Comparison of ENCODE assay signal across 23 cellular contexts in the genomic region with DNA sequence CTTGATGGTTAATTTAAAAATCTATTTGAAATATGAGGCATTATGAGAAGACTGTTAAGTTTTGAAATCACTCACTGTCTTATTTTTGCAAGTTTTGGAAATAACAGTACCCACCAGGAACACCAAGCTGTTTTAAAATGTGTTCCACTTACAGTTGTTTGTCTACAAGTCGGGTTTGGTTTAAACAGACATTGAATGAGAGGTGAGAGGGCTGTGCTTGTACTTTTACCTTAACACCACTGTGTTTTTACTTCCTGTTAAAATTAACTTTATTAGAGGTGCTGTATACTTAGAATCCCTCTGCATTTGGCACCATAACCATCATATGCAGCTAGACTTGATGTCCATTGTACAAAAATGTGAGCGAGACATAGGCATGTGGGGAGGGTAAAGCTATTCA. TPM values are rescaled to one million over a fixed set of nuclear protein-coding genes. Genes with fewer than 3 reads are reported as not detected.
DNase-seq lines count a peak whose midpoint lies in the region; ATAC-seq and TF ChIP-seq lines count a peak whose summit lies in the region.
"Had no signal": no experiment of that assay in that cellular context is flagged by ENCODE, and none has a peak within 500 bp of the region (broad histone marks: within the 10 kb centered on the region; RNA-seq: fewer than 3 reads in every experiment).

No MANE protein-coding gene starts in this region.

- H3K4me3 ChIP-seq in BLaER1 treated with 17β-estradiol and CSF1 and Interleukin-3, amounts not matched to agents 10 nM and 100 nM = no peak overlapping the region
- H3K4me3 ChIP-seq in BE2C (ENCODE audit: low read depth, low read length) = no peak overlapping the region
- H3K4me3 ChIP-seq: coronary artery, mucosa of descending colon, suprapubic skin, uterus had no signal

- POLR2A ChIA-PET in activated CD4-positive, alpha-beta memory T cell treated with anti-CD3 and anti-CD28 coated beads for 36 hours (lab: Charles Lee) = interaction anchor here (0.7 to 1.0 kb wide), 2 partner anchors 30 to 172 kb away, joined by 3 to 5 read pairs; partner anchors contain the start of gene LTA4H

- no peak for ATAC-seq in activated CD8-positive, alpha-beta memory T cell treated with anti-CD3 and anti-CD28 coated beads, Interleukin-2, amount 10 ng/mL, durations not matched to agents 7 days and 5 days
- no peak for ATAC-seq in HG02884 (IDR thresholded peaks at IDR 0.05; ENCODE audit: unreplicated experiment)
- ATAC-seq: foreskin keratinocyte, left lobe of liver, mucosa of descending colon had no signal

- no peaks in the 10 kb centered on the region for H3K9me3 Mint-ChIP-seq in activated CD8-positive, alpha-beta memory T cell treated with anti-CD3 and anti-CD28 coated beads, Interleukin-2, amount 10 ng/mL, durations not matched to agents 7 days and 5 days (ENCODE audit: low read depth)
- H3K9me3 Mint-ChIP-seq in activated CD4-positive, alpha-beta memory T cell treated with anti-CD3 and anti-CD28 coated beads for 36 hours = peaks cover 6% of the 10 kb centered on the region
- no peaks in the 10 kb centered on the region for H3K9me3 Mint-ChIP-seq in immature natural killer cell
- H3K9me3 Mint-ChIP-seq: H9; T-helper 1 cell treated with Interleukin-12 subunit alpha and Interleukin-12 subunit beta and Interleukin-4 antibody, amounts not matched to agents 30 μg/mL and 1 μg/mL, for 36 hours had no signal

- H4K20me1 ChIP-seq in BLaER1 treated with 17β-estradiol and CSF1 and Interleukin-3, amounts not matched to agents 10 nM and 100 nM = peaks cover 0 to 49% (median 12%) of the 10 kb centered on the region in 11 experiments; a peak in 13 of 22 replicates

- peaks cover 26% of the 10 kb centered on the region for H3K36me3 Mint-ChIP-seq in activated CD8-positive, alpha-beta memory T cell treated with anti-CD3 and anti-CD28 coated beads, Interleukin-2, amount 10 ng/mL, durations not matched to agents 7 days and 5 days
- peaks cover 14% of the 10 kb centered on the region for H3K36me3 Mint-ChIP-seq in activated CD4-positive, alpha-beta memory T cell treated with anti-CD3 and anti-CD28 coated beads for 36 hours
- H3K36me3 Mint-ChIP-seq in immature natural killer cell = peaks cover 0 to 7% (median 0%) of the 10 kb centered on the region in 3 donors

- no peak for DNase-seq in activated CD8-positive, alpha-beta memory T cell treated with anti-CD3 and anti-CD28 coated beads, Interleukin-2, amount 10 ng/mL, durations not matched to agents 7 days and 5 days
- no peak for DNase-seq in activated CD8-positive, alpha-beta memory T cell treated with anti-CD3 and anti-CD28 coated beads, Interleukin-2, amount 50 U/mL, for 4 hours
- DNase-seq in activated CD4-positive, alpha-beta memory T cell treated with anti-CD3 and anti-CD28 coated beads for 36 hours = no peak
- no peak for DNase-seq in immature natural killer cell
- no peak for DNase-seq in NCI-H2196 treated with DMSO at 0.1 percent for 48 hours (lab: John Stamatoyannopoulos, UW; ENCODE audit: unreplicated experiment)
- DNase-seq in BE2C = no peak
- DNase-seq: DMS153; foreskin keratinocyte; H9; mucosa of descending colon; NCI-H1417 treated with DMSO at 0.1 percent for 48 hours; NCI-H526 treated with DMSO at 0.1 percent for 48 hours; SHP77 treated with DMSO at 0.1 percent for 48 hours; stimulated activated CD4-positive, alpha-beta T cell treated with anti-CD3 and anti-CD28 coated beads, Interleukin-4, amount 100 ng/mL, for 4 hours; uterus had no signal

- H3K27me3 Mint-ChIP-seq in activated CD8-positive, alpha-beta memory T cell treated with anti-CD3 and anti-CD28 coated beads, Interleukin-2, amount 10 ng/mL, durations not matched to agents 7 days and 5 days = no peaks in the 10 kb centered on the region
- no peaks in the 10 kb centered on the region for H3K27me3 Mint-ChIP-seq in activated CD4-positive, alpha-beta memory T cell treated with anti-CD3 and anti-CD28 coated beads for 36 hours
- H3K27me3 Mint-ChIP-seq in immature natural killer cell (ENCODE audit: low read depth in 3 of 3) = peaks cover 0 to 1% (median 0%) of the 10 kb centered on the region in 3 donors

- peaks cover 58 to 98% (median 90%) of the 10 kb centered on the region in 10 experiments for H3K4me1 ChIP-seq in BLaER1 treated with 17β-estradiol and CSF1 and Interleukin-3, amounts not matched to agents 10 nM and 100 nM
- no peaks in the 10 kb centered on the region for H3K4me1 ChIP-seq in BE2C
- H3K4me1 ChIP-seq: uterus had no signal

- peak overlapping the region in 8 of 11 experiments; percentile 77 to 95 (median 91); a peak in 14 of 22 replicates for H3K27ac ChIP-seq in BLaER1 treated with 17β-estradiol and CSF1 and Interleukin-3, amounts not matched to agents 10 nM and 100 nM
- H3K27ac ChIP-seq: C4-2B, neutrophil, suprapubic skin had no signal

- peak overlapping the region in 3 of 11 experiments; percentile 81 to 83 (median 82); a peak in 3 of 22 replicates for H3K9ac ChIP-seq in BLaER1 treated with 17β-estradiol and CSF1 and Interleukin-3, amounts not matched to agents 10 nM and 100 nM

- H3K4me3 Mint-ChIP-seq in activated CD8-positive, alpha-beta memory T cell treated with anti-CD3 and anti-CD28 coated beads, Interleukin-2, amount 10 ng/mL, durations not matched to agents 7 days and 5 days = no peak overlapping the region
- H3K4me3 Mint-ChIP-seq in activated CD4-positive, alpha-beta memory T cell treated with anti-CD3 and anti-CD28 coated beads for 36 hours = peak overlapping the region; percentile 2
- H3K4me3 Mint-ChIP-seq in immature natural killer cell = peak overlapping the region in 4 of 5 donors; percentile 12 to 45 (median 26)
- H3K4me3 Mint-ChIP-seq: H9 had no signal

- peaks cover 28 to 46% (median 39%) of the 10 kb centered on the region in 11 experiments for H3K9me3 ChIP-seq in BLaER1 treated with 17β-estradiol and CSF1 and Interleukin-3, amounts not matched to agents 10 nM and 100 nM (replicated peaks in 1 of 11)
- H3K9me3 ChIP-seq in BE2C = peaks cover 3% of the 10 kb centered on the region
- H3K9me3 ChIP-seq: mucosa of descending colon, neutrophil, suprapubic skin, uterus had no signal

- H3K4me2 ChIP-seq in BLaER1 treated with 17β-estradiol and CSF1 and Interleukin-3, amounts not matched to agents 10 nM and 100 nM = peak overlapping the region in 10 of 11 experiments; percentile 71 to 96 (median 88); a peak in 18 of 22 replicates

- CTCF ChIA-PET in activated CD8-positive, alpha-beta memory T cell treated with anti-CD3 and anti-CD28 coated beads, Interleukin-2, amount 10 ng/mL, durations not matched to agents 7 days and 5 days (lab: Charles Lee) = interaction anchor here (1.3 kb wide), 1 partner anchor 8 kb away, joined by 7 read pairs; no protein-coding TSS in a partner anchor
- CTCF ChIA-PET in activated CD4-positive, alpha-beta memory T cell treated with anti-CD3 and anti-CD28 coated beads for 36 hours (lab: Charles Lee) = interaction anchor here (2.9 kb wide), 1 partner anchor 9 kb away, joined by 9 read pairs; no protein-coding TSS in a partner anchor

- TF ChIP-seq CTCF in BE2C (IDR thresholded peaks at IDR 0.05; ENCODE audit: low read depth, low read length) = no peak

- H3K4me1 Mint-ChIP-seq in activated CD8-positive, alpha-beta memory T cell treated with anti-CD3 and anti-CD28 coated beads, Interleukin-2, amount 10 ng/mL, durations not matched to agents 7 days and 5 days = peaks cover 63% of the 10 kb centered on the region
- peaks cover 88% of the 10 kb centered on the region for H3K4me1 Mint-ChIP-seq in activated CD4-positive, alpha-beta memory T cell treated with anti-CD3 and anti-CD28 coated beads for 36 hours (ENCODE audit: low read depth)
- H3K4me1 Mint-ChIP-seq in immature natural killer cell = peaks cover 51 to 85% of the 10 kb centered on the region in 2 donors

- intact Hi-C loops in activated CD4-positive, alpha-beta memory T cell treated with anti-CD3 and anti-CD28 coated beads for 36 hours (cut with micrococcal nuclease) = loop anchor here (1.0 kb wide), 1 partner anchor 8 kb away; no protein-coding TSS in a partner anchor

- H3K36me3 ChIP-seq in BLaER1 treated with 17β-estradiol and CSF1 and Interleukin-3, amounts not matched to agents 10 nM and 100 nM = peaks cover 8 to 73% (median 39%) of the 10 kb centered on the region in 11 experiments
- peaks cover 6% of the 10 kb centered on the region; the same call in 1 of the 2 replicates for H3K36me3 ChIP-seq in BE2C
- H3K36me3 ChIP-seq: neutrophil, suprapubic skin, uterus had no signal

- H3K27ac Mint-ChIP-seq in activated CD8-positive, alpha-beta memory T cell treated with anti-CD3 and anti-CD28 coated beads, Interleukin-2, amount 10 ng/mL, durations not matched to agents 7 days and 5 days = peak overlapping the region; percentile 4
- H3K27ac Mint-ChIP-seq in activated CD4-positive, alpha-beta memory T cell treated with anti-CD3 and anti-CD28 coated beads for 36 hours = peak overlapping the region; percentile 72
- peak overlapping the region in 1 of 6 donors; percentile 66 for H3K27ac Mint-ChIP-seq in immature natural killer cell

- H3K27me3 ChIP-seq in BLaER1 treated with 17β-estradiol and CSF1 and Interleukin-3, amounts not matched to agents 10 nM and 100 nM = no peaks in the 10 kb centered on the region
- no peaks in the 10 kb centered on the region for H3K27me3 ChIP-seq in BE2C
- H3K27me3 ChIP-seq: foreskin keratinocyte, neutrophil, suprapubic skin, uterus had no signal

RNA-seq across cellular contexts. Expression of gene ELK3, which starts 12.8 kb away (rescaled TPM):
- 10 to 100 TPM; 16.1 to 17.1 TPM for total RNA-seq in activated CD8-positive, alpha-beta memory T cell treated with anti-CD3 and anti-CD28 coated beads, Interleukin-2, amount 10 ng/mL, durations not matched to agents 7 days and 5 days
- 10 to 100 TPM; 23.9 to 24.1 TPM for total RNA-seq in activated CD4-positive, alpha-beta memory T cell treated with anti-CD3 and anti-CD28 coated beads for 36 hours
- 10 to 100 TPM in 1 of 3 donors, 1 to 10 TPM in 2; 4.7 to 21.7 (median 6.9) TPM for polyA plus RNA-seq in immature natural killer cell
- 26.6 TPM for polyA plus RNA-seq in BE2C (2012; ENCODE audit: insufficient read depth, insufficient read length, low read depth)
